ENCODE assay signal across 8 cellular contexts in genomic region chr6:109482913-109483743, GRCh38. TPM values are rescaled to one million over a fixed set of nuclear protein-coding genes. Genes with fewer than 3 reads are reported as not detected.
DNase-seq lines count a peak whose midpoint lies in the region; ATAC-seq, FAIRE-seq and TF ChIP-seq lines count a peak whose summit lies in the region.

TSS of gene ZBTB24 (minus strand) at chr6:109483219. CDS start at chr6:109482026, 1,193 bp downstream.

- DNase-seq in AG20443 (ENCODE audit: low spot score) (peak; percentile 95), NCI-H345 treated with DMSO at 0.1 percent for 48 hours (lab: John Stamatoyannopoulos, UW; ENCODE audit: unreplicated experiment) (peak; percentile 66), keratinocyte (ENCODE audit: low read depth, low spot score) (peak; percentile 25)
- peak; percentile 82 for DNase-seq in activated CD4-positive, CD25-positive, alpha-beta regulatory T cell treated with anti-CD3 and anti-CD28 coated beads, Interleukin-2, amount 50 U/mL, for 16 hours (ENCODE audit: low read depth, low spot score)
- DNase-seq in central memory CD4-positive, alpha-beta T cell: peak; percentile 92
- peak; percentile 84 for DNase-seq in stimulated activated CD4-positive, alpha-beta T cell treated with anti-CD3 and anti-CD28 coated beads, Interleukin-12 subunit alpha, Interleukin-12 subunit beta, amount 100 ng/mL, for 4 hours

- peak within 1 kb of the TSS; percentile 64 for H2AFZ ChIP-seq in keratinocyte (ENCODE audit: control insufficient read depth, low read length)

- no peak for TF ChIP-seq CTCF in keratinocyte (optimal IDR thresholded peaks at IDR 0.05 in 1 of 3, IDR thresholded peaks at IDR 0.05 in 1 of 3, conservative IDR thresholded peaks at IDR 0.05 in 1 of 3; ENCODE audit: extremely low read depth in 1 of 3, insufficient read depth in 2 of 3, low read length in 3 of 3)

- H3K27ac ChIP-seq in keratinocyte (ENCODE audit: control insufficient read depth, insufficient read depth, low read length): peak within 1 kb of the TSS; percentile 60

- FAIRE-seq in keratinocyte (lab: Jason Lieb, UNC): no peak

- H3K36me3 ChIP-seq in keratinocyte (ENCODE audit: control insufficient read depth in 2 of 2, extremely low read depth in 1 of 2, insufficient read depth in 2 of 2, low read length in 2 of 2): peaks cover 2 to 16% of the 10 kb centered on the region in 2 experiments

- dilution Hi-C loops in keratinocyte (cut with MboI; ENCODE audit: extremely low pct_ligation_motif_present, low sequenced_read_pairs): no loop called here

- H3K27me3 ChIP-seq in keratinocyte (ENCODE audit: control insufficient read depth, extremely low read depth, insufficient read depth, low read length): no peaks in the 10 kb centered on the region

- H3K4me1 ChIP-seq in keratinocyte (ENCODE audit: control insufficient read depth, extremely low read depth, insufficient read depth, low read length): peaks cover 26% of the 10 kb centered on the region

- H3K79me2 ChIP-seq in keratinocyte (ENCODE audit: control insufficient read depth, insufficient read depth, low read length): peaks cover 37% of the 10 kb centered on the region

- H3K4me2 ChIP-seq in keratinocyte (ENCODE audit: control insufficient read depth, extremely low read depth, insufficient read depth, low read depth, low read length): peak within 1 kb of the TSS; percentile 85

- peak within 1 kb of the TSS; percentile 74 to 81 (median 78) for H3K4me3 ChIP-seq in keratinocyte (ENCODE audit: control insufficient read depth in 2 of 3, extremely low read depth in 1 of 3, insufficient read depth in 2 of 3, low read depth in 1 of 3, low read length in 3 of 3)

- no peaks in the 10 kb centered on the region for H3K9me3 ChIP-seq in keratinocyte (ENCODE audit: control insufficient read depth, low read depth, low read length)

- no peaks in the 10 kb centered on the region for H4K20me1 ChIP-seq in keratinocyte (ENCODE audit: control insufficient read depth, extremely low read depth, insufficient read depth, low read length)

- peak within 1 kb of the TSS; percentile 86 for H3K9ac ChIP-seq in keratinocyte (ENCODE audit: control insufficient read depth, extremely low read depth, insufficient read depth, low read length)

- peak; percentile 87 for ATAC-seq in GM19025 (IDR thresholded peaks at IDR 0.05; ENCODE audit: low read depth, unreplicated experiment)
- ATAC-seq in HG03196 (IDR thresholded peaks at IDR 0.05; ENCODE audit: unreplicated experiment): peak; percentile 82

- H3K9me1 ChIP-seq in keratinocyte (ENCODE audit: control insufficient read depth, extremely low read depth, insufficient read depth, low read length): peaks cover 3% of the 10 kb centered on the region

RNA-seq across cellular contexts. Expression of gene ZBTB24, which starts in this region (rescaled TPM):
- polyA plus RNA-seq in keratinocyte: 3.0 to 5.1 TPM (median 4.6 TPM) in 3 replicates
- polyA plus RNA-seq in keratinocyte (2011; ENCODE audit: low read depth): 2.9 TPM
- polyA plus RNA-seq in keratinocyte (2011; cell fraction: cytosol; rRNA removed): 2.2 and 3.6 TPM in 2 replicates
- polyA plus RNA-seq in keratinocyte (2011; cell fraction: nucleus; rRNA removed): 4.8 and 5.5 TPM in 2 replicates
- 2.1 and 5.5 TPM in 2 replicates for polyA plus RNA-seq in keratinocyte (2012; ENCODE audit: low replicate concordance)
- polyA minus RNA-seq in keratinocyte: 3.9 to 6.4 TPM (median 6.2 TPM) in 3 replicates
- 3.6 TPM for polyA minus RNA-seq in keratinocyte (2011; cell fraction: cytosol; rRNA and poly(A)+ RNA removed)
- 3.5 and 6.9 TPM in 2 replicates for polyA minus RNA-seq in keratinocyte (2011; cell fraction: nucleus; rRNA and poly(A)+ RNA removed)

Comparison
In these comparisons a context has a peak if more than half of its experiments do, and no peak if none do; other contexts are left out.
1. Peak in every context shown above with its lines: DNase-seq, ATAC-seq, H3K4me3 ChIP-seq and H3K27ac ChIP-seq.
2. DNase-seq: peak in every context shown above with its lines; median percentile 95 in AG20443; 92 in central memory CD4-positive, alpha-beta T cell; 84 in stimulated activated CD4-positive, alpha-beta T cell treated with anti-CD3 and anti-CD28 coated beads, Interleukin-12 subunit alpha, Interleukin-12 subunit beta, amount 100 ng/mL, for 4 hours; 82 in activated CD4-positive, CD25-positive, alpha-beta regulatory T cell treated with anti-CD3 and anti-CD28 coated beads, Interleukin-2, amount 50 U/mL, for 16 hours; 66 in NCI-H345 treated with DMSO at 0.1 percent for 48 hours; 25 in keratinocyte.